Comparison of ENCODE assay signal across 11 cellular contexts in the genomic region with DNA sequence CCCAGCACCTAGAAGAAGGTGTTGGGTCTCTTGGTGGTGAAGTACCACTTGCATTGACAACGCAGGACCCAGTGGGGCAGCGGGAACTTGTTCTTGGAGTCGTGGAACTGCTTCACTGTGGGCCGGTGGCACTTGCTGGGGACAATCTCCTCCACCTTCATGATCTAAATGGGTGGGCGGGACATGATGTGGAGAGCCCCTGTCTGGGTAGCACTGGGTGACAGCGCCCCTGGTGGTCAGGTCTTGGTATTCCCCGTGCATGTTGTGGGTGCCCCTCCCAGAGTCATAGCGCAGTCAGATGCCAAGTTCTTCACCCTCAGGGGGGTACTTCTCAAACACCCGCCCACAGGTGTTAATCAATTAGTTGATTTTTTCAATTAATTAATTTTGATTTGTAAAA.
DNase-seq lines count a peak whose midpoint lies in the region; ATAC-seq lines count a peak whose summit lies in the region.
"Had no signal": no experiment of that assay in that cellular context is flagged by ENCODE, and none has a peak within 500 bp of the region (broad histone marks: within the 10 kb centered on the region; RNA-seq: fewer than 3 reads in every experiment).

No MANE protein-coding gene starts in this region.

- H3K36me3 Mint-ChIP-seq in activated naive CD8-positive, alpha-beta T cell treated with anti-CD3 and anti-CD28 coated beads, Interleukin-2, amount 50 U/mL, for 24 hours (ENCODE audit: low read depth), result no peaks in the 10 kb centered on the region

- no peak overlapping the region for H3K27ac Mint-ChIP-seq in activated naive CD8-positive, alpha-beta T cell treated with anti-CD3 and anti-CD28 coated beads, Interleukin-2, amount 50 U/mL, for 24 hours
- H3K27ac Mint-ChIP-seq: dendritic cell treated with granulocyte-macrophage colony-stimulating factor and Interleukin-4, amounts not matched to agents 40 ng/mL and 50 ng/mL, for 4 days had no signal

- H3K4me1 Mint-ChIP-seq in activated naive CD8-positive, alpha-beta T cell treated with anti-CD3 and anti-CD28 coated beads, Interleukin-2, amount 50 U/mL, for 24 hours, result no peaks in the 10 kb centered on the region

- H3K4me3 Mint-ChIP-seq in activated naive CD8-positive, alpha-beta T cell treated with anti-CD3 and anti-CD28 coated beads, Interleukin-2, amount 50 U/mL, for 24 hours, result no peak overlapping the region
- H3K4me3 Mint-ChIP-seq: dendritic cell treated with granulocyte-macrophage colony-stimulating factor and Interleukin-4, amounts not matched to agents 40 ng/mL and 50 ng/mL, for 4 days had no signal

- DNase-seq in activated CD4-positive, alpha-beta T cell treated with anti-CD3 and anti-CD28 coated beads for 24 hours (ENCODE audit: low read depth in 2 of 2), result peak; percentile 1 to 15
- no peak for DNase-seq in activated CD4-positive, alpha-beta T cell treated with anti-CD3 and anti-CD28 coated beads, Interleukin-2, amount 50 U/mL, for 1 hour
- peak; percentile 48 for DNase-seq in HuH-7 (ENCODE audit: low spot score)
- DNase-seq in activated naive CD8-positive, alpha-beta T cell treated with anti-CD3 and anti-CD28 coated beads, Interleukin-2, amount 50 U/mL, for 24 hours, result peak; percentile 38
- DNase-seq in stimulated activated CD4-positive, alpha-beta T cell treated with anti-CD3 and anti-CD28 coated beads, Interleukin-2, amount 100 ng/mL, for 24 hours, result peak; percentile 17 to 53
- DNase-seq in amygdala (lab: John Stamatoyannopoulos, UW), result no peak
- DNase-seq in pons (ENCODE audit: low spot score), result no peak
- no peak for DNase-seq in cerebellar nuclear complex (lab: John Stamatoyannopoulos, UW)
- DNase-seq: NCI-H187; stimulated activated naive CD4-positive, alpha-beta T cell treated with Interleukin-2 at 50 U/mL for 16 hours had no signal

- H3K9me3 Mint-ChIP-seq in activated naive CD8-positive, alpha-beta T cell treated with anti-CD3 and anti-CD28 coated beads, Interleukin-2, amount 50 U/mL, for 24 hours, result peaks cover 3% of the 10 kb centered on the region

- peaks cover 4% of the 10 kb centered on the region for H3K27me3 Mint-ChIP-seq in activated naive CD8-positive, alpha-beta T cell treated with anti-CD3 and anti-CD28 coated beads, Interleukin-2, amount 50 U/mL, for 24 hours
- H3K27me3 Mint-ChIP-seq: dendritic cell treated with granulocyte-macrophage colony-stimulating factor and Interleukin-4, amounts not matched to agents 40 ng/mL and 50 ng/mL, for 4 days had no signal

- no peak for ATAC-seq in activated naive CD8-positive, alpha-beta T cell treated with anti-CD3 and anti-CD28 coated beads, Interleukin-2, amount 50 U/mL, for 24 hours

Comparison
In these comparisons a context has a peak if more than half of its experiments do, and no peak if none do; other contexts are left out.
1. DNase-seq: peak in activated CD4-positive, alpha-beta T cell treated with anti-CD3 and anti-CD28 coated beads for 24 hours (2 of 2), HuH-7 (single experiment), activated naive CD8-positive, alpha-beta T cell treated with anti-CD3 and anti-CD28 coated beads, Interleukin-2, amount 50 U/mL, for 24 hours (single experiment) and stimulated activated CD4-positive, alpha-beta T cell treated with anti-CD3 and anti-CD28 coated beads, Interleukin-2, amount 100 ng/mL, for 24 hours (2 of 2); none in activated CD4-positive, alpha-beta T cell treated with anti-CD3 and anti-CD28 coated beads, Interleukin-2, amount 50 U/mL, for 1 hour (single experiment), amygdala (0 of 56), pons (single experiment) and cerebellar nuclear complex (0 of 2).